34 cellular contexts compared by ENCODE assay signal in the genomic region with DNA sequence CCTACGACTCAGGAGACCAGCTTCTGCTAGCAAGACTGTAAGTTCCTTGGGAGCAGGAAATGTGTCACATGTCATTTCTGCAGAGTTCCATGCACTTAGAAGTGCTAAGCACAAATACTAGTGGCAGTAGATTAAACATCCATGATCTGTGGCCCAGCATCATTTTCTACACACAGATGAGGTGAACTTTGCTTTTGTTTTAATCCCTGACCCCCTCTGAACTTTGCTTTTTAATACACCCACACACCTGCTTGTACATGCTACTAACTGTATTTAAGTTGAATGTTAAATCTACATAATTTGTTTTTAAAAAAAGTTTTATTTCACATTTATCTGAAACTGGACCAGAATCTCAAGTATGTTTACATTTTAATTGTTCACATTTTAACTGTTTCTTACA.
"Had no signal": no experiment of that assay in that cellular context is flagged by ENCODE, and none has a peak within 500 bp of the region (broad histone marks: within the 10 kb centered on the region; RNA-seq: fewer than 3 reads in every experiment).

No MANE protein-coding gene starts in this region.

- DNase-seq: Karpas-422, Kasumi-1, MG63, MM.1S, MV-4-11, NCI-H1048, NCI-H1092, NCI-H1092 treated with DMSO at 0.1 percent for 48 hours, NCI-H1105, NCI-H1105 treated with DMSO at 0.1 percent for 48 hours, NCI-H1417, NCI-H1417 treated with DMSO at 0.1 percent for 48 hours, NCI-H1436, NCI-H1436 treated with DMSO at 0.1 percent for 48 hours, NCI-H146, NCI-H1694, NCI-H1694 treated with DMSO at 0.1 percent for 48 hours, NCI-H187, NCI-H187 treated with DMSO at 0.1 percent for 48 hours, NCI-H1930, NCI-H2029, NCI-H2029 treated with DMSO at 0.1 percent for 48 hours, NCI-H2081, NCI-H2081 treated with DMSO at 0.1 percent for 48 hours, NCI-H2107, NCI-H2171, NCI-H2171 treated with DMSO at 0.1 percent for 48 hours, NCI-H2227 treated with DMSO at 0.1 percent for 48 hours, NCI-H226, NCI-H345, NCI-H446, NCI-H446 treated with DMSO at 0.1 percent for 48 hours, NCI-H510A, NCI-H510A treated with DMSO at 0.1 percent for 48 hours had no signal
